Comparison of ENCODE assay signal across 8 cellular contexts in the genomic region with DNA sequence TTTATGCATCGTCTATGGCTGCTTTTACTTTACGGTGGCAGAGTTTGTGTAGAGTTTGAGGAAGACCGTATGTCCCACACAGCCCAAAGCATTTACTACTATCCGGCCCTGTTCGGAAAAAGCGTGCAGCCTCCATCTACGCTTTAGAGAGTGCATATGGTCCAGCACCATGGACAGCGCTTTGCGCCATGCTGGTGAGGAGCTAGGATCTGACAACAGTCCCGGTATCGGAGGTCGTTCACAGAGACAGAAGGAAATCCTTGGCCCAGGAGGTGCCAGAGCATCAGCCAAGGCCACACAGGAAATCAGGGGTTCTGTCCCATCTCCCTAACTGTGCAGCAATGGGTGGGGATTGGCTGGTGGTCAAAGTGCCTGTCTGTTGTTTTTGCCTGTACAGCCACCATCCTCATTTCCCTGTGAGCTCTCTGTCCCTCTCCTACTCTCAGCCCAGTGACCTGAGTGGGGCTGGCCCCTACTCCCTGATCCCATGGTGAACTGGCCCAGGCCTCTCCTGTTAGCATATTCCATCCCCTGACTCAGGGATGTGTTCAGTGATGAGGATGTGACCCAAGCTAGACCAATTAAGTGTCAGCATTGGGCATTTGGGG. TPM values are rescaled to one million over a fixed set of nuclear protein-coding genes. Genes with fewer than 3 reads are reported as not detected.
A peak's percentile ranks its signal among the peaks of the same experiment; 100 is the strongest.
DNase-seq lines count a peak whose midpoint lies in the region; ATAC-seq and TF ChIP-seq lines count a peak whose summit lies in the region.
"Had no signal": no experiment of that assay in that cellular context is flagged by ENCODE, and none has a peak within 500 bp of the region (broad histone marks: within the 10 kb centered on the region; RNA-seq: fewer than 3 reads in every experiment).

No MANE protein-coding gene starts in this region.

- peaks cover 50% of the 10 kb centered on the region for H3K27me3 Mint-ChIP-seq in WTC11 (ENCODE audit: low read depth)

- H3K36me3 ChIP-seq in mucosa of descending colon (ENCODE audit: low read depth) = no peaks in the 10 kb centered on the region
- H3K36me3 ChIP-seq in upper lobe of right lung = no peaks in the 10 kb centered on the region

- H3K27ac ChIP-seq in upper lobe of right lung = no peak overlapping the region
- H3K27ac ChIP-seq: PC-9 had no signal

- TF ChIP-seq CTCF in WTC11 (IDR thresholded peaks at IDR 0.05) (no peak), mucosa of descending colon (IDR thresholded peaks at IDR 0.05) (no peak), upper lobe of right lung (IDR thresholded peaks at IDR 0.05) (no peak)

- no peak overlapping the region for H3K4me3 Mint-ChIP-seq in WTC11

- H3K4me3 ChIP-seq in mucosa of descending colon = no peak overlapping the region
- no peak overlapping the region for H3K4me3 ChIP-seq in upper lobe of right lung
- H3K4me3 ChIP-seq: PC-9 had no signal

- no peak overlapping the region for H3K27ac Mint-ChIP-seq in WTC11

- H3K36me3 Mint-ChIP-seq in WTC11 = no peaks in the 10 kb centered on the region

- H3K9me3 Mint-ChIP-seq in WTC11 = no peaks in the 10 kb centered on the region

- CTCF ChIA-PET in WTC11 (lab: Charles Lee) = interaction anchor here (0.6 to 2.1 kb wide), 12 partner anchors 9 to 271 kb away, joined by 3 to 18 read pairs (median 4); a partner anchor contains a TSS

- H3K4me1 ChIP-seq in mucosa of descending colon (ENCODE audit: low read depth) (no peaks in the 10 kb centered on the region), upper lobe of right lung (no peaks in the 10 kb centered on the region)

- peaks cover 8% of the 10 kb centered on the region for H3K27me3 ChIP-seq in upper lobe of right lung

- peak; percentile 93 for ATAC-seq in WTC11
- peak; percentile 58 for ATAC-seq in mucosa of descending colon
- ATAC-seq in upper lobe of right lung = peak; percentile 67
- no peak for ATAC-seq in GM19467 (IDR thresholded peaks at IDR 0.05; ENCODE audit: unreplicated experiment)

- no peaks in the 10 kb centered on the region for H3K4me1 Mint-ChIP-seq in WTC11

- intact Hi-C loops in mucosa of descending colon (cut with DNase I, micrococcal nuclease) (no loop called here), upper lobe of right lung (cut with DNase I) (no loop called here)

- H3K9me3 ChIP-seq in mucosa of descending colon (no peaks in the 10 kb centered on the region), upper lobe of right lung (no peaks in the 10 kb centered on the region)

- POLR2A ChIA-PET in WTC11 (lab: Charles Lee) = interaction anchor here (0.8 to 1.0 kb wide), 2 partner anchors 13 to 51 kb away, joined by 3 read pairs; no protein-coding TSS in a partner anchor

- DNase-seq in HuH-7.5 (ENCODE audit: low spot score) (peak; percentile 62), WTC11 (ENCODE audit: low spot score) (peak; percentile 87), mucosa of descending colon (peak in 2 of 3 donors; percentile 65 to 83), upper lobe of right lung (no peak), NCI-H1105 treated with DMSO at 0.1 percent for 48 hours (lab: John Stamatoyannopoulos, UW) (no peak)
- DNase-seq in effector CD8-positive, alpha-beta T cell (lab: John Stamatoyannopoulos, UW) = peak; percentile 12

TF ChIP-seq in WTC11, 78 proteins besides CTCF, POLR2A, EP300 and RAD21 (continues in another document):
- TF ChIP-seq, protein P1, sequence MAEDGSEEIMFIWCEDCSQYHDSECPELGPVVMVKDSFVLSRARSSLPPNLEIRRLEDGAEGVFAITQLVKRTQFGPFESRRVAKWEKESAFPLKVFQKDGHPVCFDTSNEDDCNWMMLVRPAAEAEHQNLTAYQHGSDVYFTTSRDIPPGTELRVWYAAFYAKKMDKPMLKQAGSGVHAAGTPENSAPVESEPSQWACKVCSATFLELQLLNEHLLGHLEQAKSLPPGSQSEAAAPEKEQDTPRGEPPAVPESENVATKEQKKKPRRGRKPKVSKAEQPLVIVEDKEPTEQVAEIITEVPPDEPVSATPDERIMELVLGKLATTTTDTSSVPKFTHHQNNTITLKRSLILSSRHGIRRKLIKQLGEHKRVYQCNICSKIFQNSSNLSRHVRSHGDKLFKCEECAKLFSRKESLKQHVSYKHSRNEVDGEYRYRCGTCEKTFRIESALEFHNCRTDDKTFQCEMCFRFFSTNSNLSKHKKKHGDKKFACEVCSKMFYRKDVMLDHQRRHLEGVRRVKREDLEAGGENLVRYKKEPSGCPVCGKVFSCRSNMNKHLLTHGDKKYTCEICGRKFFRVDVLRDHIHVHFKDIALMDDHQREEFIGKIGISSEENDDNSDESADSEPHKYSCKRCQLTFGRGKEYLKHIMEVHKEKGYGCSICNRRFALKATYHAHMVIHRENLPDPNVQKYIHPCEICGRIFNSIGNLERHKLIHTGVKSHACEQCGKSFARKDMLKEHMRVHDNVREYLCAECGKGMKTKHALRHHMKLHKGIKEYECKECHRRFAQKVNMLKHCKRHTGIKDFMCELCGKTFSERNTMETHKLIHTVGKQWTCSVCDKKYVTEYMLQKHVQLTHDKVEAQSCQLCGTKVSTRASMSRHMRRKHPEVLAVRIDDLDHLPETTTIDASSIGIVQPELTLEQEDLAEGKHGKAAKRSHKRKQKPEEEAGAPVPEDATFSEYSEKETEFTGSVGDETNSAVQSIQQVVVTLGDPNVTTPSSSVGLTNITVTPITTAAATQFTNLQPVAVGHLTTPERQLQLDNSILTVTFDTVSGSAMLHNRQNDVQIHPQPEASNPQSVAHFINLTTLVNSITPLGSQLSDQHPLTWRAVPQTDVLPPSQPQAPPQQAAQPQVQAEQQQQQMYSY (CRISPR knock-in tag; IDR thresholded peaks at IDR 0.05) = no peak
- TF ChIP-seq CREB1 (CRISPR knock-in tag; IDR thresholded peaks at IDR 0.05) (peak; percentile 67; the same call in 1 of the 2 replicates), ZNF232 (CRISPR knock-in tag; IDR thresholded peaks at IDR 0.05) (peak; percentile 89), NR1H2 (CRISPR knock-in tag; IDR thresholded peaks at IDR 0.05) (no peak), SMAD3 (CRISPR knock-in tag; IDR thresholded peaks at IDR 0.05; ENCODE audit: borderline replicate concordance) (peak; percentile 82; the same call in 1 of the 2 replicates), HMGA2 (CRISPR knock-in tag; IDR thresholded peaks at IDR 0.05) (no peak)
- TF ChIP-seq, protein P2, sequence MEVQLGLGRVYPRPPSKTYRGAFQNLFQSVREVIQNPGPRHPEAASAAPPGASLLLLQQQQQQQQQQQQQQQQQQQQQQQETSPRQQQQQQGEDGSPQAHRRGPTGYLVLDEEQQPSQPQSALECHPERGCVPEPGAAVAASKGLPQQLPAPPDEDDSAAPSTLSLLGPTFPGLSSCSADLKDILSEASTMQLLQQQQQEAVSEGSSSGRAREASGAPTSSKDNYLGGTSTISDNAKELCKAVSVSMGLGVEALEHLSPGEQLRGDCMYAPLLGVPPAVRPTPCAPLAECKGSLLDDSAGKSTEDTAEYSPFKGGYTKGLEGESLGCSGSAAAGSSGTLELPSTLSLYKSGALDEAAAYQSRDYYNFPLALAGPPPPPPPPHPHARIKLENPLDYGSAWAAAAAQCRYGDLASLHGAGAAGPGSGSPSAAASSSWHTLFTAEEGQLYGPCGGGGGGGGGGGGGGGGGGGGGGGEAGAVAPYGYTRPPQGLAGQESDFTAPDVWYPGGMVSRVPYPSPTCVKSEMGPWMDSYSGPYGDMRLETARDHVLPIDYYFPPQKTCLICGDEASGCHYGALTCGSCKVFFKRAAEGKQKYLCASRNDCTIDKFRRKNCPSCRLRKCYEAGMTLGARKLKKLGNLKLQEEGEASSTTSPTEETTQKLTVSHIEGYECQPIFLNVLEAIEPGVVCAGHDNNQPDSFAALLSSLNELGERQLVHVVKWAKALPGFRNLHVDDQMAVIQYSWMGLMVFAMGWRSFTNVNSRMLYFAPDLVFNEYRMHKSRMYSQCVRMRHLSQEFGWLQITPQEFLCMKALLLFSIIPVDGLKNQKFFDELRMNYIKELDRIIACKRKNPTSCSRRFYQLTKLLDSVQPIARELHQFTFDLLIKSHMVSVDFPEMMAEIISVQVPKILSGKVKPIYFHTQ (CRISPR knock-in tag; IDR thresholded peaks at IDR 0.05) = no peak
- TF ChIP-seq, protein P3, sequence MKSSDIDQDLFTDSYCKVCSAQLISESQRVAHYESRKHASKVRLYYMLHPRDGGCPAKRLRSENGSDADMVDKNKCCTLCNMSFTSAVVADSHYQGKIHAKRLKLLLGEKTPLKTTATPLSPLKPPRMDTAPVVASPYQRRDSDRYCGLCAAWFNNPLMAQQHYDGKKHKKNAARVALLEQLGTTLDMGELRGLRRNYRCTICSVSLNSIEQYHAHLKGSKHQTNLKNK (CRISPR knock-in tag; IDR thresholded peaks at IDR 0.05) = no peak
- TF ChIP-seq, protein P4, sequence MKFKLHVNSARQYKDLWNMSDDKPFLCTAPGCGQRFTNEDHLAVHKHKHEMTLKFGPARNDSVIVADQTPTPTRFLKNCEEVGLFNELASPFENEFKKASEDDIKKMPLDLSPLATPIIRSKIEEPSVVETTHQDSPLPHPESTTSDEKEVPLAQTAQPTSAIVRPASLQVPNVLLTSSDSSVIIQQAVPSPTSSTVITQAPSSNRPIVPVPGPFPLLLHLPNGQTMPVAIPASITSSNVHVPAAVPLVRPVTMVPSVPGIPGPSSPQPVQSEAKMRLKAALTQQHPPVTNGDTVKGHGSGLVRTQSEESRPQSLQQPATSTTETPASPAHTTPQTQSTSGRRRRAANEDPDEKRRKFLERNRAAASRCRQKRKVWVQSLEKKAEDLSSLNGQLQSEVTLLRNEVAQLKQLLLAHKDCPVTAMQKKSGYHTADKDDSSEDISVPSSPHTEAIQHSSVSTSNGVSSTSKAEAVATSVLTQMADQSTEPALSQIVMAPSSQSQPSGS (CRISPR knock-in tag; IDR thresholded peaks at IDR 0.05; ENCODE audit: borderline replicate concordance, low read depth) = 0 out of 2 replicates have a peak, but pooled peaks have one; percentile 61

RNA-seq across cellular contexts. Expression of a gene that starts 16.2 kb away (rescaled TPM):
- total RNA-seq in WTC11 (2021) (0.14 TPM in 1 of 3 replicates, not detected in the others), mucosa of descending colon (not detected), upper lobe of right lung (not detected)
- total RNA-seq: PC-9 had no signal

RNA-seq across cellular contexts. Expression of a gene that starts 23.5 kb away (rescaled TPM):
- total RNA-seq in WTC11 (2021) (0.61 to 1.7 TPM (median 1.7 TPM) in 3 replicates), mucosa of descending colon (under 1 TPM in 1 of 3 donors, not detected in 2; 0.09 TPM), upper lobe of right lung (not detected)
- total RNA-seq: PC-9 had no signal

RNA-seq across cellular contexts. Expression of a gene that starts 27.9 kb away (rescaled TPM):
- 4.7 to 5.3 TPM (median 4.9 TPM) in 3 replicates for total RNA-seq in WTC11 (2021)
- total RNA-seq in mucosa of descending colon = under 1 TPM in 1 of 3 donors, not detected in 2; 0.09 TPM
- not detected for total RNA-seq in upper lobe of right lung
- total RNA-seq: PC-9 had no signal

RNA-seq across cellular contexts. Expression of a gene that starts 39.6 kb away (rescaled TPM):
- total RNA-seq in WTC11 (2021) (15.5 to 24.0 TPM (median 20.2 TPM) in 3 replicates), mucosa of descending colon (10 to 100 TPM in 1 of 3 donors, 1 to 10 TPM in 2; 1.6 to 13.2 (median 1.9) TPM), upper lobe of right lung (7.0 TPM)

RNA-seq across cellular contexts. Expression of a gene that starts 53.4 kb away (rescaled TPM):
- total RNA-seq in WTC11 (2021) (36.8 to 43.9 TPM (median 39.8 TPM) in 3 replicates), mucosa of descending colon (10 to 100 TPM; 14.4 to 16.0 (median 14.6) TPM), upper lobe of right lung (6.8 TPM)

Comparison
In these comparisons a context has a peak if more than half of its experiments do, and no peak if none do; other contexts are left out.
1. DNase-seq: peak in HuH-7.5 (single experiment), WTC11 (single experiment), effector CD8-positive, alpha-beta T cell (single experiment) and mucosa of descending colon (2 of 3); none in upper lobe of right lung (single experiment) and NCI-H1105 treated with DMSO at 0.1 percent for 48 hours (single experiment).